23 cellular contexts compared by ENCODE assay signal in the genomic region with DNA sequence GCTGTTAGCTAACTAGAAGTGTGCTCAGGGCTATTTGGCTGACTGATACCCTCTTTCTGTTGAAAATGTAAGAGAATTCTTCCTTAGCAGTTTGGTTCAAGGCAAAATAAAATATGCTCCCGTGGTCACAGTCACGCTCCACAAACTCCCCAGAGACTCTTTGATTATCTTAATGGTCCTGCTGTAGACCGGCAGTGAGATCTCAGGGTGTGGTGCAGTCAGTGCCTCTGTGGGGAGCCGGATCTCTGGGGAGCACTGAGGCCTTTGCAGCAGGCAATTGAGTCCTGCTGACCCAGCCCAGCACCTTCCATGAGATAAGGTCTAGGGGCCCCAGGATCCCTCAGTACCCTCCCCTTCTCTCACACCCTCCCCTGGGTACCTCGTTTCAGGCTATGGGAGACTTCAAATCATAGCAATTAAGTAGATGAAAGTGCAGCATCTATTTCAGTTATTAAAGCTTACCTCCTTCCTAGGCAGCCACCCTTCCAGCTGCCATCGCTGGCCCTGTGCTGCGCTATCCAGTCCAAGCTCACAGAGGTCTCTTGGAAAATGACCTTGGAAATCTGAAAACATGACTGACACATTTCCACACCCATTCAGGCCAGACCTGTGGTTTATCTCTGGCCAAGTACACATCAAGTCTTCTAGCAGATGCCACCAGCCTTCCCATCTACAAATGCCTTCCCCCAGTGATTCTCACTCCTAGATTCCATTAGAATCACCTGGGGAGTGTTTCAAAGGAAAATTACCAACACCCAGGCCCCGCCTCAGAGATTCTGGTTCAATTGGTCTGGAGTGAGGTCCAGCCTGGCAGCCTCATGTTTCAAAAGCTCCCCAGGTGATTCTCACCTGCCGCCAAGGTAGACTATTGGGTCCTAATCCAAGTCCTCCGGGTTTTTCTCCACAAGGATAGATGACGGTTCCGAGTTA.
DNase-seq lines count a peak whose midpoint lies in the region; ATAC-seq, FAIRE-seq and TF ChIP-seq lines count a peak whose summit lies in the region.
"Had no signal": no experiment of that assay in that cellular context is flagged by ENCODE, and none has a peak within 500 bp of the region (broad histone marks: within the 10 kb centered on the region; RNA-seq: fewer than 3 reads in every experiment).

No MANE protein-coding gene starts in this region.

- H3K4ac ChIP-seq in mesendoderm (ENCODE audit: low read depth, low read length) = no peak overlapping the region

- TF ChIP-seq RAD21 in HepG2 (CRISPR knock-in tag; IDR thresholded peaks at IDR 0.05) = no peak

- DNase-seq in NCI-H1417 (lab: John Stamatoyannopoulos, UW) = peak; percentile 65 to 84 (median 67)
- DNase-seq in NCI-H1417 treated with DMSO at 0.1 percent for 48 hours (lab: John Stamatoyannopoulos, UW) = no peak
- peak; percentile 94 for DNase-seq in DMS53 (lab: John Stamatoyannopoulos, UW)
- peak; percentile 90 for DNase-seq in NCI-H748 (lab: John Stamatoyannopoulos, UW; ENCODE audit: unreplicated experiment)
- no peak for DNase-seq in HepG2 (ENCODE audit: low spot score)
- no peak for DNase-seq in activated T-cell treated with anti-CD3 and anti-CD28 coated beads, Interleukin-2, amount 50 U/mL, for 1 hour
- DNase-seq in NOMO-1 treated with DMSO at 0.1 percent for 48 hours (lab: John Stamatoyannopoulos, UW; ENCODE audit: unreplicated experiment) = no peak
- DNase-seq in mesendoderm = no peak
- DNase-seq: 8988T; activated CD4-positive, alpha-beta T cell treated with anti-CD3 and anti-CD28 coated beads for 4 hours; activated naive CD4-positive, alpha-beta T cell treated with anti-CD3 and anti-CD28 coated beads, Interleukin-2, amount 10 ng/mL, durations not matched to agents 7 days and 5 days; AML-193; glutamatergic neuron; left cardiac atrium; midbrain; natural killer cell; NCI-H446 treated with DMSO at 0.1 percent for 48 hours; OCI-M1; stimulated activated CD4-positive, alpha-beta T cell treated with anti-CD3 and anti-CD28 coated beads, Interleukin-4, amount 100 ng/mL, for 1 hour; stimulated activated naive CD4-positive, alpha-beta T cell had no signal

- H3K56ac ChIP-seq in mesendoderm (ENCODE audit: low read length) = no peak overlapping the region

- H3K9me3 ChIP-seq in HepG2 (ENCODE audit: low read length) = no peaks in the 10 kb centered on the region
- H3K9me3 ChIP-seq: thoracic aorta had no signal

- WGBS in HepG2 (ENCODE audit: low lambda C conversion rate) = 27% methylated on average over 11 of the region's 12 CpGs
- WGBS in mesendoderm (ENCODE audit: extremely low coverage, insufficient coverage, low lambda C conversion rate) = no CpG with 5 or more reads among the region's 12 CpGs

- H3K27me3 ChIP-seq in HepG2 (ENCODE audit: control insufficient read depth in 1 of 2, insufficient read depth in 2 of 2, low read length in 2 of 2) (peaks cover 4 to 37% of the 10 kb centered on the region in 2 experiments), mesendoderm (ENCODE audit: insufficient read depth, low read length, poor library complexity) (no peaks in the 10 kb centered on the region)
- H3K27me3 ChIP-seq: cardiac muscle cell had no signal

- H3K23ac ChIP-seq in mesendoderm (ENCODE audit: low read length) = no peak overlapping the region

- H3K79me2 ChIP-seq in HepG2 (ENCODE audit: insufficient read depth, low read length) = no peaks in the 10 kb centered on the region
- no peaks in the 10 kb centered on the region for H3K79me2 ChIP-seq in mesendoderm (ENCODE audit: control insufficient read depth, insufficient read depth, low read length)

- peak; percentile 67 for ATAC-seq in HepG2
- ATAC-seq: left cardiac atrium, natural killer cell had no signal

- intact Hi-C loops in HepG2 (cut with micrococcal nuclease; ENCODE audit: unreplicated experiment) = no loop called here

- H3K4me1 ChIP-seq in HepG2 (ENCODE audit: insufficient read depth, low read length) = peaks cover 21% of the 10 kb centered on the region
- no peaks in the 10 kb centered on the region for H3K4me1 ChIP-seq in mesendoderm (ENCODE audit: control insufficient read depth, low read depth, low read length)

- H3K36me3 ChIP-seq in HepG2 (replicated peaks in 1 of 2; ENCODE audit: control insufficient read depth in 1 of 2, insufficient read depth in 2 of 2, low read length in 2 of 2) (no peaks in the 10 kb centered on the region), mesendoderm (ENCODE audit: control insufficient read depth, insufficient read depth, low read length) (no peaks in the 10 kb centered on the region)
- H3K36me3 ChIP-seq: cardiac muscle cell, thoracic aorta had no signal

- FAIRE-seq in HepG2 (lab: Jason Lieb, UNC) = no peak
- FAIRE-seq: TTC549 had no signal

- no peak overlapping the region for H2BK15ac ChIP-seq in mesendoderm (replicated peaks; ENCODE audit: low read depth)

- CTCF ChIA-PET in HepG2 (lab: Yijun Ruan, JAX; ENCODE audit: low intra/inter-chr PET ratio, low total read pairs) = no interaction called here

- TF ChIP-seq EP300 in HepG2 (IDR thresholded peaks at IDR 0.05; ENCODE audit: low read depth in 2 of 2, low read length in 2 of 2) (no peak), HepG2 (CRISPR knock-in tag; IDR thresholded peaks at IDR 0.05; ENCODE audit: borderline replicate concordance) (no peak)

- no TSS peak for BruUV-seq in HepG2 (replicated peaks; lab: Mats Ljungman, UMichigan)

- H4K8ac ChIP-seq in mesendoderm (ENCODE audit: low read depth, low read length) = no peak overlapping the region

- TF ChIP-seq POLR2A in HepG2 (IDR thresholded peaks at IDR 0.05; ENCODE audit: insufficient read depth in 1 of 2, low read depth in 2 of 2, low read length in 2 of 2) = no peak

- in situ Hi-C loops in HepG2 (cut with HindIII; ENCODE audit: extremely low pct_ligation_motif_present, low pct_unique_long_range_greater_than_20kb) = no loop called here

- H2AFZ ChIP-seq in HepG2 (ENCODE audit: low read length) = no peak overlapping the region

- no peak overlapping the region for H2BK120ac ChIP-seq in mesendoderm (ENCODE audit: low read depth, low read length)

- no peak overlapping the region for H3K4me2 ChIP-seq in HepG2 (ENCODE audit: low read depth, low read length)
- H3K4me2 ChIP-seq in mesendoderm (ENCODE audit: low read length) = no peak overlapping the region

- TF ChIP-seq CTCF in HepG2 (CRISPR knock-in tag; IDR thresholded peaks at IDR 0.05) = no peak

- POLR2A ChIA-PET in HepG2 (lab: Yijun Ruan, JAX) = no interaction called here

- H3K27ac ChIP-seq in HepG2 (ENCODE audit: extremely low read length, insufficient read depth, low read length) (no peak overlapping the region), mesendoderm (ENCODE audit: low read depth, low read length) (no peak overlapping the region)
- H3K27ac ChIP-seq: cardiac muscle cell, thoracic aorta had no signal

- 0 out of 2 replicates have a peak, but pooled peaks cover 2% of the 10 kb centered on the region for H4K20me1 ChIP-seq in HepG2 (ENCODE audit: insufficient read depth, low read length)

- H3K79me1 ChIP-seq in mesendoderm (ENCODE audit: low read length) = no peaks in the 10 kb centered on the region

- H3K4me3 ChIP-seq in HepG2 (replicated peaks in 1 of 3; ENCODE audit: insufficient read depth in 1 of 3, low read depth in 2 of 3, low read length in 3 of 3) (no peak overlapping the region), mesendoderm (ENCODE audit: low read length) (no peak overlapping the region)
- H3K4me3 ChIP-seq: cardiac muscle cell, thoracic aorta had no signal

- H2AK5ac ChIP-seq in mesendoderm (ENCODE audit: low read length) = no peak overlapping the region

- H2BK5ac ChIP-seq in mesendoderm (ENCODE audit: low read length) = no peak overlapping the region

- H3K9ac ChIP-seq in HepG2 (ENCODE audit: insufficient read depth, low read depth, low read length) = no peak overlapping the region
- no peak overlapping the region for H3K9ac ChIP-seq in mesendoderm (ENCODE audit: low read length)

- H4K5ac ChIP-seq in mesendoderm (ENCODE audit: low read length) = no peak overlapping the region

- H3K18ac ChIP-seq in mesendoderm (ENCODE audit: low read length) = no peak overlapping the region

TF ChIP-seq in HepG2, 621 proteins besides CTCF, POLR2A, EP300 and RAD21:
- TF ChIP-seq ZNF33A (CRISPR knock-in tag; IDR thresholded peaks at IDR 0.05; ENCODE audit: borderline replicate concordance) (0 out of 2 replicates have a peak, but pooled peaks have one; percentile 25), GABPA (IDR thresholded peaks at IDR 0.05; ENCODE audit: low read depth, low read length) (no peak), GABPA (CRISPR knock-in tag; IDR thresholded peaks at IDR 0.05; ENCODE audit: low read depth) (0 out of 2 replicates have a peak, but pooled peaks have one; percentile 13), ZNF761 (CRISPR knock-in tag; conservative IDR thresholded peaks at IDR 0.05) (no peak), ZEB1 (IDR thresholded peaks at IDR 0.05; ENCODE audit: insufficient replicate concordance, low read depth) (peak; percentile 46), ZNF670 (CRISPR knock-in tag; IDR thresholded peaks at IDR 0.05; ENCODE audit: borderline replicate concordance) (peak; percentile 29; the same call in 1 of the 2 replicates)

Comparison
In these comparisons a context has a peak if more than half of its experiments do, and no peak if none do; other contexts are left out.
1. DNase-seq: peak in NCI-H1417 (3 of 3), DMS53 (single experiment) and NCI-H748 (single experiment); none in NCI-H1417 treated with DMSO at 0.1 percent for 48 hours (single experiment), HepG2 (single experiment), activated T-cell treated with anti-CD3 and anti-CD28 coated beads, Interleukin-2, amount 50 U/mL, for 1 hour (single experiment), NOMO-1 treated with DMSO at 0.1 percent for 48 hours (single experiment) and mesendoderm (single experiment).